In the genomic region with DNA sequence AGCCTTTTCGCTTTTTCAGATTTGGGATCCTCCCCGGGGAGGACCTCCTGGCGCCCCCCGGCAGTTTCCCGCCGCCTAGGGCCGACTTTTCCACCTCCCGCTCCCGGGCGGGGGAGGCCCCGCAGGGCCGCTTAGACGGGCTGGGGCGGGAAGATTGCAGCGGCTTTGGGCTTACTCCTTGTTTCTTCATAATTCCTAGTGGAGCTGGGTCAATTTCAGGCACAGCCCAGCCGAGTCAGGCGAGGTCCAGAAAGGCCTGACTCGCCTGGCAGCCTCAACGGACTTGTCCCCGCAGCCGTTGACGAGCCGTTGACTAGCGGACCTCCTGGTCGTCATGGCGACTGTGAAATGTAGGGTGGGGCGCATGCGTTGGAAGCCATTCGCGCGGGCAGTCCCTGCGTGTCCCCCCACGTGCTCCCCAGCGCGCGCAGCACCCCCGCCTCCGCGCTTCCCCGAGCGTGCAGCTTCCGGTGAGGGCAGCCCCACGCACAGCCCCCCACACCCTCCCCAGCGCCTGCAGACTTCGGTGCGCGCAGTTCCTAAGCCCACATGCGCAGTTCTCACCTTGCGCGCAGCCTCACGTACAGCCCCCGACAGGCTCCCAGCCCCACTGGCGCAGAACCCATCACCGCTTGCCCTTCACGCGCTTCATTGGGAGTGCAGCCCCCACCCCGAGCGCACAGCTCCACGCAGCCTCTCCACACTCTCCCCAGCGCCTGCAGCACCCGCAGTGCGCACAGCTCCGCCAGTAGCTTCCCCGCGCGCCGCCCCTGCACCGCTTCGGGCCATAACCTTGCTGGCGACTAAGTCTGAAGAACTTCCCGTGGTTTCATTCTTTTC, we compare ENCODE assay signal across 8 cellular contexts. TPM values are rescaled to one million over a fixed set of nuclear protein-coding genes. Genes with fewer than 3 reads are reported as not detected.
DNase-seq lines count a peak whose midpoint lies in the region; ATAC-seq and TF ChIP-seq lines count a peak whose summit lies in the region.
"Not testable (repeated sequence)": the region's sequence is repeated elsewhere in the genome, so short reads cannot be mapped to it uniquely, and the experiment has no call there.

No MANE protein-coding gene starts in this region.

- H3K4me1 ChIP-seq in liver (ENCODE audit: control insufficient read depth in 4 of 4, insufficient read depth in 4 of 4, low read length in 3 of 4) = peaks cover 9 to 16% (median 12%) of the 10 kb centered on the region in 4 donors

- not testable (repeated sequence) for H3K27ac ChIP-seq in liver (ENCODE audit: low read depth in 1 of 2, low read length in 2 of 2)

- not testable (repeated sequence) for H3K9ac ChIP-seq in liver (ENCODE audit: low read depth in 1 of 2, low read length in 2 of 2)

- not testable (repeated sequence) for H3K9me3 ChIP-seq in liver (ENCODE audit: control insufficient read depth in 4 of 4, low read length in 3 of 4)

- H3K27me3 ChIP-seq in liver (ENCODE audit: control insufficient read depth in 4 of 4, insufficient read depth in 4 of 4, low read length in 3 of 4) = not testable (repeated sequence)

- WGBS in liver = 1% methylated on average over 71 of the region's 71 CpGs

- peak in 13 of 14 donors; percentile 11 to 90 (median 46) for DNase-seq in C1 segment of cervical spinal cord (lab: John Stamatoyannopoulos, UW)
- DNase-seq in NCI-H526 treated with DMSO at 0.1 percent for 48 hours (lab: John Stamatoyannopoulos, UW) = peak; percentile 69
- peak; percentile 84 to 89 for DNase-seq in activated CD4-positive, alpha-beta T cell treated with anti-CD3 and anti-CD28 coated beads, Interleukin-2, amount 50 U/mL, for 48 hours
- DNase-seq in dedifferentiated amniotic fluid mesenchymal stem cell (ENCODE audit: extremely low spot score) = peak; percentile 38
- peak; percentile 87 to 88 for DNase-seq in stimulated activated CD4-positive, alpha-beta T cell treated with anti-CD3 and anti-CD28 coated beads, Interleukin-2, amount 100 ng/mL, for 24 hours

- not testable (repeated sequence) for H3K36me3 ChIP-seq in liver (ENCODE audit: control insufficient read depth in 4 of 4, insufficient read depth in 3 of 4, low read depth in 1 of 4, low read length in 3 of 4)

- ATAC-seq in GM19452 (IDR thresholded peaks at IDR 0.05; ENCODE audit: unreplicated experiment) (peak; percentile 93), HG03469 (IDR thresholded peaks at IDR 0.05; ENCODE audit: unreplicated experiment) (peak; percentile 87)

- TF ChIP-seq RAD21 in liver (IDR thresholded peaks at IDR 0.05) = not testable (repeated sequence)

- peak overlapping the region; percentile 8 to 61 (median 60) for H3K4me3 ChIP-seq in liver (ENCODE audit: low read depth in 1 of 3, low read length in 3 of 3)

- not testable (repeated sequence) for TF ChIP-seq CTCF in liver (IDR thresholded peaks at IDR 0.05; ENCODE audit: low read depth, low read length, missing input control)

RNA-seq across cellular contexts. Expression of gene PMPCB, which starts 17.1 kb away (rescaled TPM):
- 10 to 100 TPM; 43.3 to 51.0 TPM for total RNA-seq in liver
- polyA plus RNA-seq in liver = 10 to 100 TPM; 56.5 to 59.9 TPM
